ENCODE assay signal across 6 cellular contexts in the genomic region with DNA sequence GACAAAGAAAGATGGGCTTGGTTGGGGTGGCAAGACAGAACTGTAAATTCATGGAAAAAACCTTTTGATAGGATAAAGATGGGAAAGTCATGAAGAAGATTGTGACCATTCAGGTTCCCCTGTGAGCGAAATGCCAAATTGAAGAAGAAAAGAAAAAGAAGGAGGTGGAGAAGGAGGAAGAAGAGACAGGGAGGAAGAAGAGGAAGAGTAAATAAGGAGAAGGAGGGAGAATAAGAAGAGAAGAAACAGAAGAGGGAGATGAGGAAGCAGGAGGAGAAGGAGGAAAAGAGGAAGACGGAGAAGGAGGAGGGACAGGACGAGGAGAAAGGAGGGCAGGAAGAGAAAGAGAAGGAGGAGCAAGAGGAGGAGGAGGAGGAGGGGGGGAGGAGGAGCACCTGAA.
"Had no signal": no experiment of that assay in that cellular context is flagged by ENCODE, and none has a peak within 500 bp of the region (broad histone marks: within the 10 kb centered on the region; RNA-seq: fewer than 3 reads in every experiment).

No MANE protein-coding gene starts in this region.

- DNase-seq: IMR-90, KBM-7, KG1 had no signal

- H3K27ac ChIP-seq: HL-60 had no signal

- ATAC-seq: K562 had no signal

- H3K4me3 ChIP-seq: K562 had no signal

- FAIRE-seq: HTR-8/SVneo, K562 had no signal
